In genomic region chr4:5824635-5825034, GRCh38 we compare ENCODE assay signal across 10 cellular contexts.
DNase-seq lines count a peak whose midpoint lies in the region; ATAC-seq and TF ChIP-seq lines count a peak whose summit lies in the region.
"Had no signal": no experiment of that assay in that cellular context is flagged by ENCODE, and none has a peak within 500 bp of the region (broad histone marks: within the 10 kb centered on the region; RNA-seq: fewer than 3 reads in every experiment).

No MANE protein-coding gene starts in this region.

- no peak for ATAC-seq in HG02981 (IDR thresholded peaks at IDR 0.05; ENCODE audit: unreplicated experiment)

- H3K27me3 ChIP-seq in HAP-1 (ENCODE audit: low read depth) (no peaks in the 10 kb centered on the region), tibial artery (no peaks in the 10 kb centered on the region)

- TF ChIP-seq CTCF in tibial artery (IDR thresholded peaks at IDR 0.05) = no peak

- intact Hi-C loops in tibial artery (cut with DNase I; ENCODE audit: low total_unique reads) = no loop called here

- H3K4me1 ChIP-seq in HAP-1 (no peaks in the 10 kb centered on the region), tibial artery (peaks cover 0 to 4% (median 0%) of the 10 kb centered on the region in 4 donors)

- H3K4me3 ChIP-seq in HAP-1 = no peak overlapping the region
- no peak overlapping the region for H3K4me3 ChIP-seq in tibial artery
- H3K4me3 ChIP-seq: lung, SK-N-MC had no signal

- H3K27ac ChIP-seq in tibial artery = no peak overlapping the region
- H3K27ac ChIP-seq: SK-N-MC had no signal

- H3K9me3 ChIP-seq in HAP-1 (no peaks in the 10 kb centered on the region), tibial artery (no peaks in the 10 kb centered on the region)

- peak; percentile 16 for DNase-seq in COR-L47 (lab: John Stamatoyannopoulos, UW)
- peak; percentile 33 to 45 for DNase-seq in HAP-1 (ENCODE audit: low spot score in 2 of 2)
- DNase-seq in UCSD-AML1 (lab: John Stamatoyannopoulos, UW; ENCODE audit: unreplicated experiment) = peak; percentile 30
- peak; percentile 65 for DNase-seq in left kidney (ENCODE audit: low read depth, low spot score)
- DNase-seq in NOMO-1 treated with dmso at 0.1 percent for 144 hours (lab: John Stamatoyannopoulos, UW; ENCODE audit: unreplicated experiment) = no peak
- DNase-seq in stimulated activated CD4-positive, alpha-beta T cell treated with anti-CD3 and anti-CD28 coated beads, Interleukin-4, amount 100 ng/mL, for 1 hour = no peak
- DNase-seq in tibial artery = no peak

- H3K36me3 ChIP-seq in HAP-1 (replicated peaks) = peaks cover 83% of the 10 kb centered on the region
- peaks cover 16 to 65% (median 34%) of the 10 kb centered on the region in 3 donors for H3K36me3 ChIP-seq in tibial artery

- in situ Hi-C loops in HAP-1 (cut with MboI; ENCODE audit: low sequenced_read_pairs) = no loop called here

Comparison
In these comparisons a context has a peak if more than half of its experiments do, and no peak if none do; other contexts are left out.
1. DNase-seq: peak in COR-L47 (single experiment), HAP-1 (2 of 2), UCSD-AML1 (single experiment) and left kidney (single experiment); none in NOMO-1 treated with dmso at 0.1 percent for 144 hours (single experiment), stimulated activated CD4-positive, alpha-beta T cell treated with anti-CD3 and anti-CD28 coated beads, Interleukin-4, amount 100 ng/mL, for 1 hour (single experiment) and tibial artery (0 of 2).